In genomic region chr2:75025216-75025615, GRCh38 we compare ENCODE assay signal across 17 cellular contexts.
"Had no signal": no experiment of that assay in that cellular context is flagged by ENCODE, and none has a peak within 500 bp of the region (broad histone marks: within the 10 kb centered on the region; RNA-seq: fewer than 3 reads in every experiment).

No MANE protein-coding gene starts in this region.

- H3K9me3 ChIP-seq: esophagus squamous epithelium, gastrocnemius medialis, heart right ventricle, left lung, lower lobe of right lung had no signal

- H3K4me1 ChIP-seq: esophagus squamous epithelium, gastrocnemius medialis, left lung, lower lobe of right lung had no signal

- DNase-seq: dermis blood vessel endothelial cell; dorsolateral prefrontal cortex; effector CD4-positive, alpha-beta T cell; effector memory CD4-positive, alpha-beta T cell; esophagus squamous epithelium; gastrocnemius medialis; glutamatergic neuron; head of caudate nucleus; heart right ventricle; hippocampal formation; left cardiac atrium; left lung; left ventricle myocardium superior; lower lobe of right lung; mesendoderm; midbrain had no signal

- H3K27me3 ChIP-seq: dorsolateral prefrontal cortex, esophagus squamous epithelium, gastrocnemius medialis, heart right ventricle, left lung had no signal

- H3K36me3 ChIP-seq: esophagus squamous epithelium, gastrocnemius medialis, heart right ventricle, left lung, lower lobe of right lung had no signal

- H3K4me3 ChIP-seq: coronary artery, dorsolateral prefrontal cortex, esophagus squamous epithelium, gastrocnemius medialis, heart right ventricle, left lung, lower lobe of right lung had no signal

- ATAC-seq: gastrocnemius medialis, heart right ventricle, left cardiac atrium, left lung, left ventricle myocardium superior, lower lobe of right lung had no signal

- H3K27ac ChIP-seq: coronary artery, dorsolateral prefrontal cortex, esophagus squamous epithelium, gastrocnemius medialis, heart right ventricle, left lung, lower lobe of right lung had no signal
